Comparison of ENCODE assay signal across 17 cellular contexts in genomic region chr14:56979961-56980360, GRCh38.
"Had no signal": no experiment of that assay in that cellular context is flagged by ENCODE, and none has a peak within 500 bp of the region (broad histone marks: within the 10 kb centered on the region; RNA-seq: fewer than 3 reads in every experiment).

No MANE protein-coding gene starts in this region.

- H3K4me1 ChIP-seq: breast epithelium, psoas muscle had no signal

- H3K27me3 ChIP-seq: hepatocyte had no signal

- ATAC-seq: activated CD4-positive, alpha-beta T cell treated with anti-CD3 and anti-CD28 coated beads for 36 hours; left ventricle myocardium superior; psoas muscle; stimulated activated naive CD8-positive, alpha-beta T cell treated with anti-CD3 and anti-CD28 coated beads, Interleukin-15, amount 100 ng/mL, for 72 hours had no signal

- H3K4me3 ChIP-seq: breast epithelium, hepatocyte, psoas muscle had no signal

- H3K9me3 ChIP-seq: breast epithelium, psoas muscle had no signal

- H3K36me3 ChIP-seq: breast epithelium, WERI-Rb-1 had no signal

- H3K27ac ChIP-seq: breast epithelium, hepatocyte, psoas muscle, WERI-Rb-1 had no signal

- DNase-seq: activated CD4-positive, alpha-beta memory T cell treated with anti-CD3 and anti-CD28 coated beads, Interleukin-2, amount 10 ng/mL, durations not matched to agents 7 days and 5 days; activated CD4-positive, alpha-beta T cell treated with anti-CD3 and anti-CD28 coated beads for 36 hours; activated gamma-delta T cell treated with Interleukin-2 at 50 U/mL for 16 hours; activated T-cell treated with anti-CD3 and anti-CD28 coated beads, Interleukin-2, amount 50 U/mL, for 48 hours; aorta; dermis blood vessel endothelial cell; erythroblast; kidney; left ventricle myocardium superior; nephron progenitor cell; psoas muscle; stimulated activated CD4-positive, alpha-beta T cell treated with anti-CD3 and anti-CD28 coated beads, Interleukin-4, amount 100 ng/mL, for 1 hour; stimulated activated CD8-positive, alpha-beta memory T cell treated with anti-CD3 and anti-CD28 coated beads, Interleukin-4, amount 100 ng/mL, for 48 hours; stimulated activated naive CD8-positive, alpha-beta T cell treated with anti-CD3 and anti-CD28 coated beads, Interleukin-15, amount 100 ng/mL, for 72 hours; WERI-Rb-1 had no signal
